ENCODE assay signal across 9 cellular contexts in genomic region chr11:77082838-77083552, GRCh38. TPM values are rescaled to one million over a fixed set of nuclear protein-coding genes. Genes with fewer than 3 reads are reported as not detected.
A peak's percentile ranks its signal among the peaks of the same experiment; 100 is the strongest.
DNase-seq lines count a peak whose midpoint lies in the region; ATAC-seq and TF ChIP-seq lines count a peak whose summit lies in the region.
"Had no signal": no experiment of that assay in that cellular context is flagged by ENCODE, and none has a peak within 500 bp of the region (broad histone marks: within the 10 kb centered on the region; RNA-seq: fewer than 3 reads in every experiment).

No MANE protein-coding gene starts in this region.

- no peak overlapping the region for H3K4me2 ChIP-seq in GM23338

- no peak overlapping the region for H2AFZ ChIP-seq in GM23338

- H3K4me3 ChIP-seq in GM23338, result no peak overlapping the region

- no peaks in the 10 kb centered on the region for H4K20me1 ChIP-seq in GM23338 (replicated peaks; ENCODE audit: insufficient read depth)

- H3K4me1 Mint-ChIP-seq in GM23338, result peaks cover 6% of the 10 kb centered on the region; the same call in 1 of the 3 replicates

- peak overlapping the region; percentile 53; the same call in 1 of the 2 replicates for H3K27ac Mint-ChIP-seq in GM23338

- H3K36me3 ChIP-seq in GM23338 (ENCODE audit: insufficient read depth), result peaks cover 4% of the 10 kb centered on the region; the same call in 1 of the 2 replicates

- no peak overlapping the region for H3K27ac ChIP-seq in GM23338 (ENCODE audit: low read depth)

- TF ChIP-seq CTCF in GM23338 (conservative IDR thresholded peaks at IDR 0.05; ENCODE audit: low read depth in 2 of 2), result no peak

- intact Hi-C loops in left cardiac atrium (cut with DNase I), result no loop called here

- DNase-seq in GM23338 (ENCODE audit: low spot score) (no peak), left cardiac atrium (peak; percentile 79), DMS 273 (lab: John Stamatoyannopoulos, UW; ENCODE audit: unreplicated experiment) (no peak), NCI-H2227 (lab: John Stamatoyannopoulos, UW; ENCODE audit: unreplicated experiment) (no peak), SKM-1 (lab: John Stamatoyannopoulos, UW; ENCODE audit: unreplicated experiment) (no peak)
- DNase-seq in activated T-cell treated with anti-CD3 and anti-CD28 coated beads, Interleukin-2, amount 50 U/mL, for 48 hours, result peak; percentile 58 to 67
- DNase-seq in stimulated activated CD4-positive, alpha-beta T cell treated with anti-CD3 and anti-CD28 coated beads, TNF-alpha, amount 100 ng/mL, for 24 hours (ENCODE audit: low read depth in 3 of 3), result peak in 2 of 3 experiments; percentile 25 to 46

- peaks cover 16% of the 10 kb centered on the region; the same call in 1 of the 2 replicates for H3K79me2 ChIP-seq in GM23338 (replicated peaks; ENCODE audit: insufficient read depth)

- ATAC-seq in GM23338 (no peak), left cardiac atrium (peak; percentile 76 to 77), GM19023 (IDR thresholded peaks at IDR 0.05; ENCODE audit: unreplicated experiment) (no peak)

- H3K4me1 ChIP-seq in GM23338 (ENCODE audit: insufficient read depth), result no peaks in the 10 kb centered on the region

- H3K9me2 ChIP-seq in GM23338 (ENCODE audit: insufficient read depth), result no peaks in the 10 kb centered on the region

- no peak overlapping the region for H3K4me3 Mint-ChIP-seq in GM23338

- peaks cover 9% of the 10 kb centered on the region for H3K27me3 Mint-ChIP-seq in GM23338 (ENCODE audit: insufficient read depth, low read depth, poor library complexity)

- H3K27me3 ChIP-seq in GM23338 (ENCODE audit: insufficient read depth), result no peaks in the 10 kb centered on the region

- no peaks in the 10 kb centered on the region; the same call in 2 of the 3 replicates for H3K36me3 Mint-ChIP-seq in GM23338 (ENCODE audit: low read depth)

- H3K9me3 Mint-ChIP-seq in GM23338, result no peaks in the 10 kb centered on the region; the same call in 2 of the 3 replicates

- H3F3A ChIP-seq in GM23338 (replicated peaks; ENCODE audit: low read depth), result no peaks in the 10 kb centered on the region

TF ChIP-seq in GM23338, 12 proteins besides CTCF, POLR2A, EP300 and RAD21:
- TF ChIP-seq JUNB (IDR thresholded peaks at IDR 0.05; ENCODE audit: unreplicated experiment) (no peak), ZNF114 (CRISPR knock-in tag; IDR thresholded peaks at IDR 0.05) (no peak)
- TF ChIP-seq, protein P1, sequence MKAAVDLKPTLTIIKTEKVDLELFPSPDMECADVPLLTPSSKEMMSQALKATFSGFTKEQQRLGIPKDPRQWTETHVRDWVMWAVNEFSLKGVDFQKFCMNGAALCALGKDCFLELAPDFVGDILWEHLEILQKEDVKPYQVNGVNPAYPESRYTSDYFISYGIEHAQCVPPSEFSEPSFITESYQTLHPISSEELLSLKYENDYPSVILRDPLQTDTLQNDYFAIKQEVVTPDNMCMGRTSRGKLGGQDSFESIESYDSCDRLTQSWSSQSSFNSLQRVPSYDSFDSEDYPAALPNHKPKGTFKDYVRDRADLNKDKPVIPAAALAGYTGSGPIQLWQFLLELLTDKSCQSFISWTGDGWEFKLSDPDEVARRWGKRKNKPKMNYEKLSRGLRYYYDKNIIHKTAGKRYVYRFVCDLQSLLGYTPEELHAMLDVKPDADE (IDR thresholded peaks at IDR 0.05), result no peak

RNA-seq across cellular contexts. Expression of gene CAPN5, which starts 16.2 kb away (rescaled TPM):
- 23.2 and 32.2 TPM in 2 replicates for total RNA-seq in GM23338 (2014; rRNA removed; shearing (Covaris generic))
- polyA plus RNA-seq in GM23338 (2016; fragmentation: Nextera tagmentation; extraction: Ambion mirVana), result 10.2 TPM in 2 replicates
- 1 to 10 TPM; 5.6 to 5.9 TPM for total RNA-seq in left cardiac atrium

RNA-seq across cellular contexts. Expression of gene OMP, which starts 19.6 kb away (rescaled TPM):
- 1.0 TPM in 1 of 2 replicates, not detected in the other for total RNA-seq in GM23338 (2014; rRNA removed; shearing (Covaris generic))
- not detected in 2 replicates for polyA plus RNA-seq in GM23338 (2016; fragmentation: Nextera tagmentation; extraction: Ambion mirVana)
- total RNA-seq in left cardiac atrium, result under 1 TPM in 1 of 2 donors, not detected in 1; 0.97 TPM
- polyA plus RNA-seq: adipose tissue had no signal

RNA-seq across cellular contexts. Expression of gene MYO7A, which starts 45.1 kb away (rescaled TPM):
- total RNA-seq in GM23338 (2014; rRNA removed; shearing (Covaris generic)), result 2.3 and 5.4 TPM in 2 replicates
- polyA plus RNA-seq in GM23338 (2016; fragmentation: Nextera tagmentation; extraction: Ambion mirVana), result 1.7 and 1.8 TPM in 2 replicates
- 10 to 100 TPM in 1 of 2 donors, 1 to 10 TPM in 1; 7.5 to 11.1 TPM for total RNA-seq in left cardiac atrium

RNA-seq across cellular contexts. Expression of gene B3GNT6, which starts 48.8 kb away (rescaled TPM):
- not detected in 2 replicates for total RNA-seq in GM23338 (2014; rRNA removed; shearing (Covaris generic))
- not detected in 2 replicates for polyA plus RNA-seq in GM23338 (2016; fragmentation: Nextera tagmentation; extraction: Ambion mirVana)
- not detected for total RNA-seq in left cardiac atrium

Comparison
In these comparisons a context has a peak if more than half of its experiments do, and no peak if none do; other contexts are left out.
1. ATAC-seq: peak in left cardiac atrium (2 of 2); none in GM23338 (single experiment) and GM19023 (single experiment).
2. DNase-seq: peak in activated T-cell treated with anti-CD3 and anti-CD28 coated beads, Interleukin-2, amount 50 U/mL, for 48 hours (2 of 2), left cardiac atrium (single experiment) and stimulated activated CD4-positive, alpha-beta T cell treated with anti-CD3 and anti-CD28 coated beads, TNF-alpha, amount 100 ng/mL, for 24 hours (2 of 3); none in GM23338 (single experiment), DMS 273 (single experiment), NCI-H2227 (single experiment) and SKM-1 (single experiment).